ENCODE assay signal across 1 cellular context in genomic region chrX:70292788-70293187, GRCh38.
TF ChIP-seq lines count a peak whose summit lies in the region.

No MANE protein-coding gene starts in this region.

TF ChIP-seq in HepG2, 621 proteins besides CTCF, POLR2A, EP300 and RAD21:
- no peak for TF ChIP-seq ZFP82 (CRISPR knock-in tag; IDR thresholded peaks at IDR 0.05; ENCODE audit: borderline replicate concordance)
- no peak for TF ChIP-seq KLF6 (CRISPR knock-in tag; IDR thresholded peaks at IDR 0.05)
- peak; percentile 69; the same call in 1 of the 2 replicates for TF ChIP-seq ZFP1 (CRISPR knock-in tag; IDR thresholded peaks at IDR 0.05)
- TF ChIP-seq RBM22 (optimal IDR thresholded peaks at IDR 0.05; ENCODE audit: low read length), result no peak
